ENCODE assay signal across 15 cellular contexts in genomic region chr11:41256060-41256459, GRCh38.
A peak's percentile ranks its signal among the peaks of the same experiment; 100 is the strongest.
DNase-seq lines count a peak whose midpoint lies in the region; ATAC-seq and TF ChIP-seq lines count a peak whose summit lies in the region.
"Had no signal": no experiment of that assay in that cellular context is flagged by ENCODE, and none has a peak within 500 bp of the region (broad histone marks: within the 10 kb centered on the region; RNA-seq: fewer than 3 reads in every experiment).

No MANE protein-coding gene starts in this region.

- DNase-seq in NCI-H1417 (lab: John Stamatoyannopoulos, UW), result peak in 2 of 3 experiments; percentile 5 to 64
- no peak for DNase-seq in NCI-H1417 treated with DMSO at 0.1 percent for 48 hours (lab: John Stamatoyannopoulos, UW)
- peak; percentile 46 for DNase-seq in NCI-H345 (lab: John Stamatoyannopoulos, UW)
- no peak for DNase-seq in GOT3 (lab: John Stamatoyannopoulos, UW)
- no peak for DNase-seq in kidney glomerular epithelial cell (lab: John Stamatoyannopoulos, UW)
- DNase-seq: C1 segment of cervical spinal cord; CD4-positive, alpha-beta T cell; DMS79; GM23248; H7; KG1 had no signal

- ATAC-seq in HG03097 (IDR thresholded peaks at IDR 0.05; ENCODE audit: low FRiP score, unreplicated experiment), result no peak
- ATAC-seq: GM12878 had no signal

- TF ChIP-seq CTCF in VCaP (conservative IDR thresholded peaks at IDR 0.05), result no peak

- peak overlapping the region; percentile 38; the same call in 1 of the 2 replicates for H3K27ac ChIP-seq in VCaP
- H3K27ac ChIP-seq: 22Rv1, GM23248 had no signal

Comparison
In these comparisons a context has a peak if more than half of its experiments do, and no peak if none do; other contexts are left out.
1. DNase-seq: peak in NCI-H1417 (2 of 3) and NCI-H345 (single experiment); none in NCI-H1417 treated with DMSO at 0.1 percent for 48 hours (single experiment), GOT3 (single experiment) and kidney glomerular epithelial cell (single experiment).